ENCODE assay signal across 8 cellular contexts in genomic region chr18:70380915-70381896, GRCh38.
DNase-seq lines count a peak whose midpoint lies in the region; ATAC-seq, FAIRE-seq and TF ChIP-seq lines count a peak whose summit lies in the region.

No MANE protein-coding gene starts in this region.

- TF ChIP-seq CTCF in HCT116 (IDR thresholded peaks at IDR 0.05 in 2 of 3, conservative IDR thresholded peaks at IDR 0.05 in 1 of 3; ENCODE audit: borderline replicate concordance in 1 of 3, insufficient read depth in 1 of 3, low read depth in 2 of 3, low read length in 2 of 3) = no peak

- FAIRE-seq in RCC 7860 (lab: Jason Lieb, UNC) = no peak

- TF ChIP-seq POLR2A in HCT116 (IDR thresholded peaks at IDR 0.05; ENCODE audit: borderline replicate concordance, extremely low read depth, insufficient read depth, insufficient read length) = no peak

- no peak for DNase-seq in HCT116 (ENCODE audit: low read depth, low spot score)
- peak; percentile 52 for DNase-seq in NCI-H2107 (lab: John Stamatoyannopoulos, UW)
- peak in 58 of 61 donors; percentile 13 to 95 (median 79) for DNase-seq in caudate nucleus (lab: John Stamatoyannopoulos, UW)
- DNase-seq in stimulated activated naive CD4-positive, alpha-beta T cell (lab: John Stamatoyannopoulos, UW) = no peak
- no peak for DNase-seq in RCC 7860 (ENCODE audit: low spot score)

- peak overlapping the region; percentile 73 for H3K9ac ChIP-seq in HCT116 (ENCODE audit: low read length)
- peak overlapping the region; percentile 4 for H3K9ac ChIP-seq in mucosa of stomach (ENCODE audit: low read length)

- no peaks in the 10 kb centered on the region for H4K20me1 ChIP-seq in HCT116 (ENCODE audit: insufficient read depth)

- BruUV-seq in HCT116 (replicated peaks; lab: Mats Ljungman, UMichigan) = no TSS peak

- TF ChIP-seq RAD21 in HCT116 (IDR thresholded peaks at IDR 0.05; ENCODE audit: low read depth) = no peak

- H3K27ac ChIP-seq in HCT116 (ENCODE audit: low read depth, low read length) (peak overlapping the region; percentile 99), caudate nucleus (ENCODE audit: low read depth, low read length) (peak overlapping the region; percentile 83)

- no peaks in the 10 kb centered on the region for H3K9me2 ChIP-seq in HCT116 (ENCODE audit: insufficient read depth)

- H2AFZ ChIP-seq in HCT116 (ENCODE audit: low read depth, low read length, poor library complexity, severe bottlenecking) = no peak overlapping the region

- CTCF ChIA-PET in HCT116 (lab: Charles Lee) = interaction anchor here (1.2 kb wide), 1 partner anchor 53 kb away, joined by 4 read pairs; no protein-coding TSS in a partner anchor

- H3K79me2 ChIP-seq in HCT116 (ENCODE audit: insufficient read depth, low read length) = peaks cover 15% of the 10 kb centered on the region; the same call in 1 of the 2 replicates

- RAD21 ChIA-PET in HCT116 (lab: Charles Lee; ENCODE audit: low non-redundant PET in 1 of 2, low total read pairs in 2 of 2, uncharacterized antibody in 2 of 2, unreplicated experiment in 2 of 2) = interaction anchor here in 1 of 2 experiments (0.8 kb wide), 1 partner anchor 48 kb away, joined by 3 read pairs; no protein-coding TSS in a partner anchor

- H3K9me3 ChIP-seq in HCT116 (ENCODE audit: control insufficient read depth in 1 of 2, insufficient read depth in 1 of 2, low read depth in 1 of 2, low read length in 2 of 2) (no peaks in the 10 kb centered on the region), mucosa of stomach (ENCODE audit: control insufficient read depth, low read length) (no peaks in the 10 kb centered on the region)

- H3K27me3 ChIP-seq in HCT116 (ENCODE audit: insufficient read depth, low read length) (no peaks in the 10 kb centered on the region), mucosa of stomach (ENCODE audit: control insufficient read depth, insufficient read depth, low read length) (no peaks in the 10 kb centered on the region)

- peaks cover 0 to 4% of the 10 kb centered on the region in 2 experiments; a peak in 1 of 4 replicates for H3K36me3 ChIP-seq in HCT116 (ENCODE audit: control insufficient read depth in 1 of 2, insufficient read depth in 2 of 2, low read length in 2 of 2)
- H3K36me3 ChIP-seq in mucosa of stomach (ENCODE audit: control insufficient read depth, insufficient read depth, low read length) = no peaks in the 10 kb centered on the region

- no peak overlapping the region for H3K4me3 ChIP-seq in HCT116 (replicated peaks in 1 of 2; ENCODE audit: low read depth in 1 of 2, low read length in 2 of 2)
- H3K4me3 ChIP-seq in mucosa of stomach (ENCODE audit: low read length) = no peak overlapping the region

- H3K4me1 ChIP-seq in HCT116 (ENCODE audit: control insufficient read depth in 1 of 2, insufficient read depth in 2 of 2, low read length in 2 of 2) (peaks cover 67 to 95% of the 10 kb centered on the region in 2 experiments), mucosa of stomach (ENCODE audit: control insufficient read depth, insufficient read depth, low read length) (peaks cover 42% of the 10 kb centered on the region)

- POLR2A ChIA-PET in HCT116 (lab: Charles Lee) = interaction anchor here (5.3 to 5.6 kb wide), 2 partner anchors 9 to 42 kb away, joined by 48 to 50 read pairs; no protein-coding TSS in a partner anchor

- peak overlapping the region; percentile 82 for H3K4me2 ChIP-seq in HCT116 (ENCODE audit: low read length)

- intact Hi-C loops in HCT116 (cut with micrococcal nuclease) = no loop called here

- ATAC-seq in HCT116 (peak; percentile 49), GM21423 (IDR thresholded peaks at IDR 0.05; ENCODE audit: unreplicated experiment) (no peak), GM19035 (IDR thresholded peaks at IDR 0.05; ENCODE audit: unreplicated experiment) (no peak)

TF ChIP-seq in HCT116, 20 proteins besides CTCF, POLR2A, EP300 and RAD21:
- TF ChIP-seq REST (IDR thresholded peaks at IDR 0.05; ENCODE audit: low read depth) (no peak), POLR2AphosphoS5 (IDR thresholded peaks at IDR 0.05; ENCODE audit: low read depth, low read length) (peak; percentile 72)

Comparison
In these comparisons a context has a peak if more than half of its experiments do, and no peak if none do; other contexts are left out.
1. DNase-seq: peak in NCI-H2107 (single experiment) and caudate nucleus (58 of 61); none in HCT116 (single experiment), stimulated activated naive CD4-positive, alpha-beta T cell (0 of 6) and RCC 7860 (single experiment).